Comparison of ENCODE assay signal across 25 cellular contexts in the genomic region with DNA sequence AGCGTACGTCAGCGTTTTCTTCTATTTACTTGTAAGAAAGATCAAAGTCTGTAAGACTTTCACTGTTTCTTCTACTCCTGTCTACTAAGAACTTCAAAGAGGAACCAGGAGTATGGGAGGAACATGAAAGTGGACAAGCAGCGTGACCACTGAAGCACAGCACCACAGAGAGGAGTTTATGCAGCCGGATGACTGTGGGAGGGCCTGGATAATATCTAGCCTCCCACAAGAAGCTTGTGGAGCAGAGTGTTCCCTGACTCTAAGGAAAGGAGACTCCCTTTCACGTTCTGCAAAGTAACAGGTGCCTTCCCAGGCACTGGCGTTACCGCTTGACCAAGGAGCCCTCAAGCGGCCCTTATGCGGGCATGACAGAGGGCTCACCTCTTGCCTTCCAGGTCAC.
"Had no signal": no experiment of that assay in that cellular context is flagged by ENCODE, and none has a peak within 500 bp of the region (broad histone marks: within the 10 kb centered on the region; RNA-seq: fewer than 3 reads in every experiment).

No MANE protein-coding gene starts in this region.

- ATAC-seq: activated CD8-positive, alpha-beta T cell treated with anti-CD3 and anti-CD28 coated beads for 36 hours; activated T-cell treated with anti-CD3 and anti-CD28 coated beads, Interleukin-2, amount 50 U/mL, for 4 hours; activated T-helper 17 cell treated with anti-CD3 and anti-CD28 coated beads, Interleukin-2, amount 50 U/mL, for 72 hours; esophagus mucosa; foreskin keratinocyte; gastrocnemius medialis; WTC11 had no signal

- H3K36me3 ChIP-seq: brain microvascular endothelial cell, gastrocnemius medialis had no signal

- H3K27me3 ChIP-seq: brain microvascular endothelial cell, dorsolateral prefrontal cortex, foreskin keratinocyte, gastrocnemius medialis had no signal

- H3K4me1 ChIP-seq: foreskin keratinocyte, gastrocnemius medialis had no signal

- H3K9me3 ChIP-seq: gastrocnemius medialis had no signal

- H3K4me3 ChIP-seq: coronary artery, dorsolateral prefrontal cortex, gastrocnemius medialis had no signal

- DNase-seq: activated CD4-positive, alpha-beta T cell treated with anti-CD3 and anti-CD28 coated beads for 1 hour; activated CD4-positive, alpha-beta T cell treated with anti-CD3 and anti-CD28 coated beads for 4 hours; activated CD4-positive, alpha-beta T cell treated with anti-CD3 and anti-CD28 coated beads, Interleukin-2, amount 50 U/mL, for 1 hour; activated CD4-positive, alpha-beta T cell treated with anti-CD3 and anti-CD28 coated beads, Interleukin-2, amount 50 U/mL, for 48 hours; activated CD8-positive, alpha-beta memory T cell treated with anti-CD3 and anti-CD28 coated beads for 24 hours; activated CD8-positive, alpha-beta T cell treated with anti-CD3 and anti-CD28 coated beads for 36 hours; activated effector memory CD4-positive, alpha-beta T cell treated with Interleukin-2 at 50 U/mL for 16 hours; activated gamma-delta T cell treated with Interleukin-2 at 50 U/mL for 16 hours; activated naive CD4-positive, alpha-beta T cell treated with anti-CD3 and anti-CD28 coated beads, Interleukin-2, amount 50 U/mL, for 16 hours; activated naive CD4-positive, alpha-beta T cell treated with Interleukin-2 at 50 U/mL for 16 hours; activated T-cell treated with anti-CD3 and anti-CD28 coated beads, Interleukin-2, amount 50 U/mL, for 4 hours; amniotic stem cell; anterior cingulate cortex; brain microvascular endothelial cell; dorsolateral prefrontal cortex; effector memory CD4-positive, alpha-beta T cell; foreskin keratinocyte; gastrocnemius medialis; glutamatergic neuron; T-helper 2 cell had no signal

- H3K27ac ChIP-seq: brain microvascular endothelial cell, coronary artery, dorsolateral prefrontal cortex, foreskin keratinocyte, gastrocnemius medialis, VCaP had no signal
